ENCODE assay signal across 21 cellular contexts in genomic region chr10:133030126-133030525, GRCh38. TPM values are rescaled to one million over a fixed set of nuclear protein-coding genes. Genes with fewer than 3 reads are reported as not detected.
"Had no signal": no experiment of that assay in that cellular context is flagged by ENCODE, and none has a peak within 500 bp of the region (broad histone marks: within the 10 kb centered on the region; RNA-seq: fewer than 3 reads in every experiment).

No MANE protein-coding gene starts in this region.

- DNase-seq: IMR-90, Karpas-422, KG1, MG63, NCI-H1092, NCI-H1417 treated with DMSO at 0.1 percent for 48 hours, NCI-H146, NCI-H1694 treated with DMSO at 0.1 percent for 48 hours, NCI-H1930, NCI-H2107, NCI-H226, NCI-H446, NCI-H69, NCI-H774, RPMI8226, SHP77, SK-N-SH, SW 1271 had no signal

- H3K36me3 ChIP-seq: MG63 had no signal

- H3K9me3 ChIP-seq: MG63, SK-N-SH had no signal

- H3K4me2 ChIP-seq: SK-N-SH had no signal

- ATAC-seq: HepG2 had no signal

- H3K4me3 ChIP-seq: MG63 had no signal

- H3K9ac ChIP-seq: SK-N-SH had no signal

RNA-seq across cellular contexts. Expression of gene ADGRA1, which starts 57.6 kb away (rescaled TPM):
- total RNA-seq: HepG2, HT1080, IMR-90, SK-MEL-5 had no signal
- polyA plus RNA-seq: HepG2, IMR-90, SK-N-SH had no signal
